In the genomic region with DNA sequence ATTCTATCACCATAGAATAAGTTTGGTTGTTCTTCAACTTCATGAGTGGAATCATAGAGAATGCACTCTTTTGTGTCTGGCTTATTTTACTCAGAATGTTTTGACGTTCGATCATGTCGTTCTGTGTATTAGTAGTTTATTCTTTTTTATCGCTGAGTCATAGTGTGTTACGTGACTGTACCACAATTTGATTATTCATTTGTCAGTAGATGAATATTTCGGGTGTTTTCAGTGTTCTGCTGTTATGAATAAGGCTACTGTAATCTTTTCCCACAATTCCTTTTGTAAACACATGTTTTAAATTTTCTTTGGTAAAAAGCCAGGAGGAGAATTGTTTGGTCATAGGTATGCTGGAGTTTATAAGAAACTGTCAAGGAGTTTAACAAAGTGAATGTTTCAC, we compare ENCODE assay signal across 22 cellular contexts.
DNase-seq lines count a peak whose midpoint lies in the region; ATAC-seq and TF ChIP-seq lines count a peak whose summit lies in the region.
"Had no signal": no experiment of that assay in that cellular context is flagged by ENCODE, and none has a peak within 500 bp of the region (broad histone marks: within the 10 kb centered on the region; RNA-seq: fewer than 3 reads in every experiment).

No MANE protein-coding gene starts in this region.

- H3K4me3 ChIP-seq in esophagus muscularis mucosa, result peak overlapping the region in 3 of 4 donors; percentile 1 to 15 (median 2)
- H3K4me3 ChIP-seq in PC-9, result no peak overlapping the region
- H3K4me3 ChIP-seq in aorta (ENCODE audit: low read length in 2 of 2), result no peak overlapping the region
- H3K4me3 ChIP-seq: upper lobe of right lung had no signal

- H3K9me2 ChIP-seq in PC-9 (ENCODE audit: insufficient read depth), result no peaks in the 10 kb centered on the region

- intact Hi-C loops in esophagus muscularis mucosa (cut with DNase I) (no loop called here), PC-9 (cut with micrococcal nuclease; ENCODE audit: unreplicated experiment) (no loop called here), aorta (cut with DNase I) (no loop called here)

- CTCF ChIA-PET in PC-9 (lab: Charles Lee), result no interaction called here

- H3K4me1 ChIP-seq in esophagus muscularis mucosa (peaks cover 0 to 30% (median 22%) of the 10 kb centered on the region in 4 donors), PC-9 (replicated peaks; ENCODE audit: insufficient read depth) (no peaks in the 10 kb centered on the region), aorta (ENCODE audit: control insufficient read depth in 1 of 2, insufficient read depth in 2 of 2, low read length in 2 of 2) (no peaks in the 10 kb centered on the region)
- H3K4me1 ChIP-seq: upper lobe of right lung had no signal

- in situ Hi-C loops in Caki2 (cut with HindIII; ENCODE audit: low pct_unique_long_range_greater_than_20kb, low sequenced_read_pairs), result no loop called here

- H3K27me3 ChIP-seq in esophagus muscularis mucosa (no peaks in the 10 kb centered on the region), PC-9 (ENCODE audit: insufficient read depth, low read depth) (peaks cover 74% of the 10 kb centered on the region), aorta (ENCODE audit: control insufficient read depth in 1 of 2, insufficient read depth in 2 of 2, low read length in 1 of 2) (no peaks in the 10 kb centered on the region)

- BruUV-seq in PC-9 (replicated peaks; lab: Mats Ljungman, UMichigan), result no TSS peak

- no peak for TF ChIP-seq POLR2A in esophagus muscularis mucosa (IDR thresholded peaks at IDR 0.05; ENCODE audit: low read depth)

- no peak overlapping the region for H2AFZ ChIP-seq in PC-9

- POLR2A ChIA-PET in PC-9 (lab: Charles Lee; ENCODE audit: unreplicated experiment), result no interaction called here

- H3K36me3 ChIP-seq in esophagus muscularis mucosa (no peaks in the 10 kb centered on the region), PC-9 (ENCODE audit: low read depth) (no peaks in the 10 kb centered on the region), aorta (ENCODE audit: control insufficient read depth in 1 of 2, insufficient read depth in 2 of 2, low read length in 1 of 2) (no peaks in the 10 kb centered on the region)
- H3K36me3 ChIP-seq: upper lobe of right lung had no signal

- peak overlapping the region; percentile 27 to 58 (median 38) for H3K27ac ChIP-seq in esophagus muscularis mucosa (replicated peaks in 1 of 4)
- no peak overlapping the region for H3K27ac ChIP-seq in PC-9
- no peak overlapping the region for H3K27ac ChIP-seq in aorta (ENCODE audit: low read depth in 1 of 2, low read length in 2 of 2)
- H3K27ac ChIP-seq: C4-2B, epithelial cell of prostate, KMS-11, upper lobe of right lung had no signal

- WGBS in esophagus muscularis mucosa, result 20% methylated on average over 6 of the region's 6 CpGs
- 26 to 30% methylated on average over 6 of the region's 6 CpGs for WGBS in aorta, 2 donors

- no peaks in the 10 kb centered on the region for H3F3A ChIP-seq in PC-9 (ENCODE audit: insufficient read depth, low read depth)

- DNase-seq in Caki2 (ENCODE audit: low read depth), result peak; percentile 56
- DNase-seq in RPMI7951 (ENCODE audit: low read depth), result peak; percentile 22
- DNase-seq in esophagus muscularis mucosa (ENCODE audit: extremely low spot score), result no peak
- peak; percentile 2 for DNase-seq in kidney tubule cell (ENCODE audit: low spot score)
- no peak for DNase-seq in PC-9
- no peak for DNase-seq in aorta
- DNase-seq: activated CD4-positive, CD25-positive, alpha-beta regulatory T cell; activated T-cell treated with anti-CD3 and anti-CD28 coated beads, Interleukin-2, amount 50 U/mL, for 1 hour; amniotic stem cell; DMS 273 treated with DMSO at 0.1 percent for 48 hours; NCI-H1048; NCI-H187; NCI-H69; posterior cingulate gyrus; upper lobe of right lung had no signal

- H4K20me1 ChIP-seq in PC-9 (ENCODE audit: insufficient read depth), result no peaks in the 10 kb centered on the region

- TF ChIP-seq EP300 in esophagus muscularis mucosa (IDR thresholded peaks at IDR 0.05), result no peak

- no peaks in the 10 kb centered on the region for H3K79me2 ChIP-seq in PC-9 (ENCODE audit: low read depth)

- ATAC-seq in HG02678 (IDR thresholded peaks at IDR 0.05; ENCODE audit: unreplicated experiment), result no peak
- ATAC-seq in HG03432 (IDR thresholded peaks at IDR 0.05; ENCODE audit: unreplicated experiment), result no peak
- no peak for ATAC-seq in aorta (ENCODE audit: low FRiP score)
- ATAC-seq: HCT116; natural killer cell treated with Interleukin-12 subunit alpha and Interleukin-12 subunit beta and Interleukin-15 and Interleukin-18, amount 100 ng/mL, for 72 hours; upper lobe of right lung had no signal

- no peaks in the 10 kb centered on the region for H3K9me3 ChIP-seq in esophagus muscularis mucosa
- no peaks in the 10 kb centered on the region for H3K9me3 ChIP-seq in PC-9 (ENCODE audit: insufficient read depth, low read depth)
- no peaks in the 10 kb centered on the region for H3K9me3 ChIP-seq in aorta (ENCODE audit: control insufficient read depth, low read length)
- H3K9me3 ChIP-seq: upper lobe of right lung had no signal

- no peak for TF ChIP-seq CTCF in esophagus muscularis mucosa (IDR thresholded peaks at IDR 0.05)
- no peak for TF ChIP-seq CTCF in PC-9 (conservative IDR thresholded peaks at IDR 0.05)

- no peak overlapping the region for H3K4me2 ChIP-seq in PC-9
- H3K4me2 ChIP-seq: KMS-11 had no signal

Comparison
In these comparisons a context has a peak if more than half of its experiments do, and no peak if none do; other contexts are left out.
1. DNase-seq: peak in Caki2 (single experiment), RPMI7951 (single experiment) and kidney tubule cell (single experiment); none in esophagus muscularis mucosa (single experiment), PC-9 (0 of 2) and aorta (0 of 2).
2. H3K27ac ChIP-seq: peak in esophagus muscularis mucosa (4 of 4); none in PC-9 (single experiment) and aorta (0 of 2).
3. H3K4me3 ChIP-seq: peak in esophagus muscularis mucosa (3 of 4); none in PC-9 (single experiment) and aorta (0 of 2).